Comparison of ENCODE assay signal across 25 cellular contexts in the genomic region with DNA sequence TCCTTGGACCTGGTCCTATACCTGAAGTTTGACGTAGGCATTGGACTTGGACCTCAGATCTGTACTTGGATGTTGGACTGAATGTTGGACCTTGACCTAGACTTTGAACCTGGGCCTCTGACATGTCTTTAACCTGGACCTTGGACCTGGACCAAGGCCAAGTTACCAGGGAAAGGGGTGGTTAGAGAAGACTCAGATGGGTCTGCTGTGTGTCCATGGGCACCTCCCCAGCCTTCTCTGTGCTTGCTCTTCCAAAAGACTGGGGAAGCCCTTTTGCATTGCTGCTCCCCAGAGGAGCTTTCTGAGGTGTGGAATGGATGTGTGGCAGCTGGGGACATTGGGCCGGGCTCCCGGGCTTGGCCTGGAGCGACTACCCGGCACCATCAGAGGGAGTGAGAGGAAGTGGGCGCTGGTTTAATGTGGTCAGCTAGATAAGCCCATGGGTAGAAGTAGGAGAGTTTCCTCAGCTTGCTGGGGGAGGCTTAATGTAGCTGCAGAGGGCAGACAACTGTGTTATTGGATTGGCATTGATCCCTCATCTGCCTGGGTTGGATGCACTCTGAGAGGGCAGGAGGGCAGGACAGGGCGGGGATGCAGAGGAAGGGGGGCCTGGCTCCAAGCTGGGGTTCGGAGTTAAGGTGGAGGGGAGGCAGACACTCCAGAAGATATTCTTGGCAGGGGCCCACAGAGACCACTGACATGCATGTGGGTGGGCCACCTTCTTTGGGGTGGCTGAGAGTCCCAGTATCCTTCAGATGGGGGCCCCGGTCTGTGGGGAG. TPM values are rescaled to one million over a fixed set of nuclear protein-coding genes. Genes with fewer than 3 reads are reported as not detected.
DNase-seq lines count a peak whose midpoint lies in the region; ATAC-seq, FAIRE-seq and TF ChIP-seq lines count a peak whose summit lies in the region.
"Had no signal": no experiment of that assay in that cellular context is flagged by ENCODE, and none has a peak within 500 bp of the region (broad histone marks: within the 10 kb centered on the region; RNA-seq: fewer than 3 reads in every experiment).

No MANE protein-coding gene starts in this region.

- H3K4me1 Mint-ChIP-seq in Calu3 (ENCODE audit: low read depth, unreplicated experiment), result peaks cover 28% of the 10 kb centered on the region

- H4K20me1 ChIP-seq in K562 (replicated peaks; ENCODE audit: control insufficient read depth, insufficient read depth, low read length) (no peaks in the 10 kb centered on the region), osteoblast (ENCODE audit: insufficient read depth, low read length) (peaks cover 9% of the 10 kb centered on the region)

- no peak for TF ChIP-seq CTCF in Calu3 (IDR thresholded peaks at IDR 0.05; ENCODE audit: unreplicated experiment)
- TF ChIP-seq CTCF in K562 (IDR thresholded peaks at IDR 0.05 in 2 of 3, conservative IDR thresholded peaks at IDR 0.05 in 1 of 3; ENCODE audit: insufficient read depth in 2 of 3, low read depth in 1 of 3, low read length in 3 of 3), result peak; percentile 5 to 11 (median 9); a peak in 1 of 6 replicates
- TF ChIP-seq CTCF in osteoblast (IDR thresholded peaks at IDR 0.05; ENCODE audit: extremely low read depth, low read depth, low read length), result no peak
- no peak for TF ChIP-seq CTCF in heart right ventricle (IDR thresholded peaks at IDR 0.05)

- H3K4me1 ChIP-seq in K562 (replicated peaks in 1 of 2; ENCODE audit: control insufficient read depth in 2 of 2, insufficient read depth in 2 of 2, low read length in 2 of 2), result peaks cover 44 to 69% of the 10 kb centered on the region in 2 experiments
- no peaks in the 10 kb centered on the region for H3K4me1 ChIP-seq in osteoblast (ENCODE audit: insufficient read depth, low read length)
- H3K4me1 ChIP-seq in heart right ventricle, result peaks cover 7 to 54% (median 26%) of the 10 kb centered on the region in 9 donors

- TF ChIP-seq POLR2A in K562 (conservative IDR thresholded peaks at IDR 0.05), result peak; percentile 54; the same call in 1 of the 2 replicates

- ATAC-seq in K562 (peak; percentile 84), GM19452 (IDR thresholded peaks at IDR 0.05; ENCODE audit: unreplicated experiment) (no peak), heart right ventricle (no peak)
- ATAC-seq: lower lobe of right lung had no signal

- POLR2A ChIA-PET in K562 (lab: Yijun Ruan, JAX), result interaction anchor here (0.6 to 1.5 kb wide), 3 partner anchors 11 to 287 kb away, joined by 3 to 4 read pairs (median 4); no protein-coding TSS in a partner anchor

- no peaks in the 10 kb centered on the region for H3K36me3 Mint-ChIP-seq in Calu3 (ENCODE audit: insufficient read depth, unreplicated experiment)
- H3K36me3 Mint-ChIP-seq: activated CD4-positive, alpha-beta memory T cell treated with anti-CD3 and anti-CD28 coated beads for 36 hours had no signal

- CTCF ChIA-PET in Calu3 (lab: Charles Lee), result no interaction called here
- CTCF ChIA-PET in K562 (lab: Yijun Ruan, JAX; ENCODE audit: low intra/inter-chr PET ratio), result no interaction called here

- peak; percentile 89 for TF ChIP-seq EP300 in K562 (IDR thresholded peaks at IDR 0.05; ENCODE audit: low read length)

- H3K4me2 ChIP-seq in K562 (ENCODE audit: insufficient read depth, low read length) (peak overlapping the region; percentile 73), osteoblast (ENCODE audit: insufficient read depth, low read length) (no peak overlapping the region)
- H3K4me2 ChIP-seq: hepatocyte had no signal

- no peak overlapping the region for H3K4me3 Mint-ChIP-seq in Calu3 (ENCODE audit: low read depth, unreplicated experiment)
- H3K4me3 Mint-ChIP-seq: activated B cell treated with CpG ODN at 0.5 μM for 24 hours; activated CD4-positive, alpha-beta memory T cell treated with anti-CD3 and anti-CD28 coated beads for 36 hours; T-helper 1 cell treated with Interleukin-12 subunit alpha and Interleukin-12 subunit beta and Interleukin-4 antibody, amounts not matched to agents 30 μg/mL and 1 μg/mL, for 36 hours had no signal

- H2AFZ ChIP-seq in K562 (ENCODE audit: low read depth, low read length) (peak overlapping the region; percentile 26; the same call in 1 of the 2 replicates), osteoblast (ENCODE audit: low read length) (no peak overlapping the region)
- H2AFZ ChIP-seq: hepatocyte had no signal

- peak overlapping the region; percentile 11; the same call in 1 of the 2 replicates for H3K4me3 ChIP-seq in K562
- no peak overlapping the region for H3K4me3 ChIP-seq in osteoblast (ENCODE audit: insufficient read depth, low read length)
- H3K4me3 ChIP-seq in heart right ventricle, result no peak overlapping the region
- H3K4me3 ChIP-seq: hepatocyte, lower lobe of right lung, testis had no signal

- H3K9me3 ChIP-seq in K562 (replicated peaks; ENCODE audit: control insufficient read depth, insufficient read depth, low read depth, low read length) (no peaks in the 10 kb centered on the region), osteoblast (ENCODE audit: low read depth, low read length) (no peaks in the 10 kb centered on the region), heart right ventricle (no peaks in the 10 kb centered on the region)
- H3K9me3 ChIP-seq: lower lobe of right lung, testis had no signal

- no peaks in the 10 kb centered on the region for H3K9me3 Mint-ChIP-seq in Calu3 (ENCODE audit: low read depth, unreplicated experiment)
- H3K9me3 Mint-ChIP-seq: activated B cell treated with CpG ODN at 0.5 μM for 24 hours; activated CD4-positive, alpha-beta memory T cell treated with anti-CD3 and anti-CD28 coated beads for 36 hours; T-helper 1 cell treated with Interleukin-12 subunit alpha and Interleukin-12 subunit beta and Interleukin-4 antibody, amounts not matched to agents 30 μg/mL and 1 μg/mL, for 36 hours had no signal

- in situ Hi-C loops in K562 (cut with MboI), result no loop called here

- BruUV-seq in Calu3 (replicated peaks; lab: Mats Ljungman, UMichigan) (no TSS peak), K562 (replicated peaks; lab: Mats Ljungman, UMichigan) (no TSS peak)

- H3K79me2 ChIP-seq in K562 (ENCODE audit: control insufficient read depth, insufficient read depth, low read length) (no peaks in the 10 kb centered on the region; the same call in 2 of the 3 replicates), osteoblast (ENCODE audit: insufficient read depth, low read length) (no peaks in the 10 kb centered on the region)
- H3K79me2 ChIP-seq: hepatocyte had no signal

- intact Hi-C loops in Calu3 (cut with micrococcal nuclease; ENCODE audit: unreplicated experiment), result loop anchor here (5.0 kb wide), 1 partner anchor 56 kb away; no protein-coding TSS in a partner anchor
- intact Hi-C loops in K562 (cut with micrococcal nuclease), result loop anchor here (5.0 kb wide), 1 partner anchor 56 kb away; no protein-coding TSS in a partner anchor
- intact Hi-C loops in heart right ventricle (cut with DNase I), result loop anchor here in 1 of 10 donors (10.0 kb wide), 1 partner anchor 53 kb away; no protein-coding TSS in a partner anchor

- FAIRE-seq in K562 (lab: Jason Lieb, UNC), result peak; percentile 97
- FAIRE-seq: HTR-8/SVneo, islet of Langerhans had no signal

- peak; percentile 14 for DNase-seq in Calu3
- DNase-seq in OCI-M2 (lab: John Stamatoyannopoulos, UW; ENCODE audit: unreplicated experiment), result peak; percentile 85
- DNase-seq in K562 (ENCODE audit: extremely low read depth in 1 of 4, low spot score in 3 of 4), result peak; percentile 76 to 90 (median 84)
- DNase-seq in osteoblast (ENCODE audit: insufficient read length, low spot score, missing footprints), result peak; percentile 74
- no peak for DNase-seq in stimulated activated CD4-positive, alpha-beta T cell treated with anti-CD3 and anti-CD28 coated beads, Interleukin-4, amount 100 ng/mL, for 24 hours
- no peak for DNase-seq in heart right ventricle
- DNase-seq: activated B cell treated with CpG ODN at 0.5 μM for 24 hours; activated CD4-positive, alpha-beta memory T cell treated with anti-CD3 and anti-CD28 coated beads for 36 hours; activated gamma-delta T cell; COR-L47; DND-41; H7; lower lobe of right lung; NCI-H1417 treated with DMSO at 0.1 percent for 48 hours; NCI-H524; SHP77 treated with DMSO at 0.1 percent for 48 hours; testis had no signal

- WGBS in K562 (ENCODE audit: insufficient coverage, low coverage, missing lambda C conversion rate), result 5% methylated on average over 8 of the region's 9 CpGs
- 48 to 72% methylated on average over 9 of the region's 9 CpGs for WGBS in heart right ventricle, 2 donors

- H3K36me3 ChIP-seq in K562 (ENCODE audit: control insufficient read depth, insufficient read depth, low read length) (no peaks in the 10 kb centered on the region), osteoblast (ENCODE audit: insufficient read depth, low read length) (no peaks in the 10 kb centered on the region), heart right ventricle (no peaks in the 10 kb centered on the region)
- H3K36me3 ChIP-seq: lower lobe of right lung had no signal

- H3K27me3 Mint-ChIP-seq in Calu3 (ENCODE audit: unreplicated experiment), result peaks cover 54% of the 10 kb centered on the region

- peak overlapping the region; percentile 78 for H3K27ac ChIP-seq in K562 (ENCODE audit: extremely low read depth, low read depth, low read length)
- H3K27ac ChIP-seq in osteoblast (ENCODE audit: low read depth, low read length), result no peak overlapping the region
- H3K27ac ChIP-seq in heart right ventricle, result no peak overlapping the region
- H3K27ac ChIP-seq: hepatocyte, lower lobe of right lung, testis had no signal

- H3K9me1 ChIP-seq in K562 (ENCODE audit: control insufficient read depth, insufficient read depth, low read length), result no peaks in the 10 kb centered on the region

- no peak for TF ChIP-seq RAD21 in K562 (CRISPR knock-in tag; conservative IDR thresholded peaks at IDR 0.05 in 1 of 2, IDR thresholded peaks at IDR 0.05 in 1 of 2)

- H3K27me3 ChIP-seq in K562 (ENCODE audit: control insufficient read depth in 2 of 2, insufficient read depth in 2 of 2, low read length in 2 of 2), result no peaks in the 10 kb centered on the region; a peak in 1 of 5 replicates
- H3K27me3 ChIP-seq in osteoblast (ENCODE audit: insufficient read depth, low read length), result peaks cover 53% of the 10 kb centered on the region
- H3K27me3 ChIP-seq in heart right ventricle, result peaks cover 0 to 65% (median 35%) of the 10 kb centered on the region in 7 donors
- H3K27me3 ChIP-seq: testis had no signal

- no peak overlapping the region for H3K27ac Mint-ChIP-seq in Calu3 (ENCODE audit: unreplicated experiment)
- H3K27ac Mint-ChIP-seq: activated B cell treated with CpG ODN at 0.5 μM for 24 hours; activated CD4-positive, alpha-beta memory T cell treated with anti-CD3 and anti-CD28 coated beads for 36 hours; T-helper 1 cell treated with Interleukin-12 subunit alpha and Interleukin-12 subunit beta and Interleukin-4 antibody, amounts not matched to agents 30 μg/mL and 1 μg/mL, for 36 hours had no signal

- peak overlapping the region; percentile 68 to 82; a peak in 3 of 4 replicates for H3K9ac ChIP-seq in K562 (ENCODE audit: insufficient read depth in 1 of 2, low read depth in 2 of 2, low read length in 2 of 2)

RNA-seq across cellular contexts. Expression of a gene that starts 4.2 kb away (rescaled TPM):
- not detected in 2 replicates for total RNA-seq in Calu3 (2022)
- 0.18 and 0.37 TPM in 2 replicates for total RNA-seq in K562 (2011; cell fraction: chromatin; rRNA removed; ENCODE audit: low replicate concordance)
- total RNA-seq in K562 (2011; cell fraction: nucleolus; rRNA removed), result 0.26 and 0.50 TPM in 2 replicates
- total RNA-seq in K562 (2011; cell fraction: nucleoplasm; rRNA removed), result 0.29 and 0.99 TPM in 2 replicates
- total RNA-seq in K562 (2014; rRNA removed), result 0.04 and 0.05 TPM in 2 replicates
- 0.04 TPM in 1 of 2 replicates, not detected in the other for total RNA-seq in K562 (2014; rRNA removed; fragmentation: Illumina TruSeq; extraction: Trizol)
- total RNA-seq in K562 (2015; rRNA removed; fragmentation: Illumina TruSeq; extraction: Trizol), result 0.07 and 0.19 TPM in 2 replicates
- total RNA-seq in K562 (2021), result 0.47 and 0.75 TPM in 2 replicates
- polyA plus RNA-seq in K562 (2011; rRNA removed), result 0.12 and 0.13 TPM in 2 replicates
- 0.10 and 0.63 TPM in 2 replicates for polyA plus RNA-seq in K562 (2011; cell fraction: cytosol; rRNA removed)
- 0.91 and 4.1 TPM in 2 replicates for polyA plus RNA-seq in K562 (2011; cell fraction: nucleus; rRNA removed)
- 0.19 and 0.48 TPM in 2 replicates for polyA plus RNA-seq in K562 (2012)
- polyA plus RNA-seq in K562 (2014; fragmentation: Illumina TruSeq; extraction: Trizol), result 0.30 and 0.36 TPM in 2 replicates
- not detected for polyA plus RNA-seq in K562 (2014; fragmentation: Nextera tagmentation; extraction: Ambion mirVana)
- 0.19 and 0.34 TPM in 2 replicates for polyA plus RNA-seq in K562 (2014; rRNA removed)
- 0.12 and 0.25 TPM in 2 replicates for polyA minus RNA-seq in K562 (2011; rRNA and poly(A)+ RNA removed)
- polyA minus RNA-seq in K562 (2011; cell fraction: cytosol; rRNA and poly(A)+ RNA removed), result 0.64 and 1.2 TPM in 2 replicates
- polyA minus RNA-seq in K562 (2011; cell fraction: nucleus; rRNA and poly(A)+ RNA removed), result 0.44 and 2.2 TPM in 2 replicates
- total RNA-seq in osteoblast, result not detected in 2 replicates
- not detected for total RNA-seq in heart right ventricle
- not detected for polyA plus RNA-seq in heart right ventricle
- total RNA-seq: activated B cell treated with CpG ODN at 0.5 μM for 24 hours; activated CD4-positive, alpha-beta memory T cell treated with anti-CD3 and anti-CD28 coated beads for 36 hours; cardiac septum; dermis microvascular lymphatic vessel endothelial cell; hepatocyte; lower lobe of right lung; omental fat pad had no signal
- polyA plus RNA-seq: hepatocyte had no signal

RNA-seq across cellular contexts. Expression of a gene that starts 18.4 kb away (rescaled TPM):
- total RNA-seq in Calu3 (2022) (17.4 and 18.1 TPM in 2 replicates), K562 (2014; rRNA removed) (21.6 and 26.7 TPM in 2 replicates), K562 (2014; rRNA removed; fragmentation: Illumina TruSeq; extraction: Trizol) (29.1 TPM in 2 replicates), K562 (2015; rRNA removed; fragmentation: Illumina TruSeq; extraction: Trizol) (20.2 and 20.6 TPM in 2 replicates), K562 (2021) (23.2 and 27.9 TPM in 2 replicates), osteoblast (60.1 and 65.1 TPM in 2 replicates), heart right ventricle (10 to 100 TPM; 21.4 to 42.0 (median 30.9) TPM)
- total RNA-seq in K562 (2011; cell fraction: chromatin; rRNA removed; ENCODE audit: low replicate concordance), result 10.6 and 14.9 TPM in 2 replicates
- total RNA-seq in K562 (2011; cell fraction: nucleolus; rRNA removed), result 10.3 TPM in 2 replicates
- total RNA-seq in K562 (2011; cell fraction: nucleoplasm; rRNA removed), result 13.3 and 13.4 TPM in 2 replicates
- polyA plus RNA-seq in K562 (2011; rRNA removed) (35.4 and 36.4 TPM in 2 replicates), K562 (2014; fragmentation: Illumina TruSeq; extraction: Trizol) (33.9 and 34.1 TPM in 2 replicates), K562 (2014; fragmentation: Nextera tagmentation; extraction: Ambion mirVana) (1 to 10 TPM; 6.8 to 8.4 TPM), K562 (2014; rRNA removed) (19.4 and 24.4 TPM in 2 replicates), heart right ventricle (10 to 100 TPM; 11.9 to 32.8 TPM)
- 23.6 and 26.3 TPM in 2 replicates for polyA plus RNA-seq in K562 (2011; cell fraction: cytosol; rRNA removed)
- polyA plus RNA-seq in K562 (2011; cell fraction: nucleus; rRNA removed), result 10.0 and 12.8 TPM in 2 replicates
- 17.8 and 21.0 TPM in 2 replicates for polyA plus RNA-seq in K562 (2012)
- polyA minus RNA-seq in K562 (2011; rRNA and poly(A)+ RNA removed), result 29.0 and 30.3 TPM in 2 replicates
- polyA minus RNA-seq in K562 (2011; cell fraction: cytosol; rRNA and poly(A)+ RNA removed), result 17.8 and 18.5 TPM in 2 replicates
- polyA minus RNA-seq in K562 (2011; cell fraction: nucleus; rRNA and poly(A)+ RNA removed), result 4.0 and 6.7 TPM in 2 replicates

Comparison
In these comparisons a context has a peak if more than half of its experiments do, and no peak if none do; other contexts are left out.
1. DNase-seq: peak in Calu3 (single experiment), OCI-M2 (single experiment), K562 (4 of 4) and osteoblast (single experiment); none in stimulated activated CD4-positive, alpha-beta T cell treated with anti-CD3 and anti-CD28 coated beads, Interleukin-4, amount 100 ng/mL, for 24 hours (single experiment) and heart right ventricle (0 of 2).
2. CTCF ChIP-seq: peak in K562 (3 of 3); none in Calu3 (single experiment), osteoblast (single experiment) and heart right ventricle (0 of 9).